In the genomic region with DNA sequence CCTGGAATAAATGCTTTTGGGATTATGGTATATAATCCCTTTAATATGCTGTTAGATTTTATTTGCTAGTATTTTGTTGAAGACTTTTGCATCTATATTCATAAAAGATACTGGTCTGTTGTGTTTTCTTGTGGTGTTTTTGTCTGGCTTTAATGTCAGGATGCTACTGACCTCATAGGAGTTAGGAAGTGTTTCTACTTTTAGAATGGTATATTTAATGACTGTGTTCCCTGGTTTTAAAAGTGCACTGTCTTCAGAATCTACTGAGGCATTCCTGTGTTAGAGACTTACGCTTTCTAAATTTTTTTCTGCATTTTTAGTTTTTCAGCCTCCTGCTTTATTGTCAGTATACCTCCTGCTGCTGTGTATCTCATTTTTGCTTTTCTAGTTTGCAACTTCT, we compare ENCODE assay signal across 25 cellular contexts. TPM values are rescaled to one million over a fixed set of nuclear protein-coding genes. Genes with fewer than 3 reads are reported as not detected.
A peak's percentile ranks its signal among the peaks of the same experiment; 100 is the strongest.
DNase-seq lines count a peak whose midpoint lies in the region; ATAC-seq and TF ChIP-seq lines count a peak whose summit lies in the region.
"Had no signal": no experiment of that assay in that cellular context is flagged by ENCODE, and none has a peak within 500 bp of the region (broad histone marks: within the 10 kb centered on the region; RNA-seq: fewer than 3 reads in every experiment).

No MANE protein-coding gene starts in this region.

- 44 to 69% (median 53%) methylated on average over 1 of the region's 1 CpG for WGBS in heart left ventricle, 4 donors
- WGBS in suprapubic skin = 79% methylated on average over 1 of the region's 1 CpG

- TF ChIP-seq CTCF in heart left ventricle (IDR thresholded peaks at IDR 0.05) (no peak), uterus (IDR thresholded peaks at IDR 0.05) (no peak), GM20000 (IDR thresholded peaks at IDR 0.05; ENCODE audit: extremely low read depth, missing control alignments) (no peak), suprapubic skin (IDR thresholded peaks at IDR 0.05) (no peak)

- ATAC-seq in heart left ventricle = peak in 2 of 4 donors; percentile 30 to 63
- ATAC-seq: activated CD8-positive, alpha-beta T cell treated with anti-CD3 and anti-CD28 coated beads for 36 hours; activated T-helper 17 cell treated with anti-CD3 and anti-CD28 coated beads, Interleukin-2, amount 50 U/mL, for 72 hours; stimulated activated naive CD8-positive, alpha-beta T cell treated with anti-CD3 and anti-CD28 coated beads, Interleukin-15, amount 100 ng/mL, for 72 hours had no signal

- H3K9me3 ChIP-seq in heart left ventricle = peaks cover 0 to 17% (median 0%) of the 10 kb centered on the region in 12 donors
- no peaks in the 10 kb centered on the region for H3K9me3 ChIP-seq in muscle layer of colon (ENCODE audit: low read length)
- H3K9me3 ChIP-seq in uterus = no peaks in the 10 kb centered on the region
- no peaks in the 10 kb centered on the region for H3K9me3 ChIP-seq in suprapubic skin
- H3K9me3 ChIP-seq: lower lobe of right lung had no signal

- peaks cover 0 to 34% (median 17%) of the 10 kb centered on the region in 12 donors for H3K4me1 ChIP-seq in heart left ventricle
- H3K4me1 ChIP-seq in muscle layer of colon (ENCODE audit: insufficient read depth, low read length) = peaks cover 19% of the 10 kb centered on the region
- no peaks in the 10 kb centered on the region for H3K4me1 ChIP-seq in uterus
- H3K4me1 ChIP-seq in suprapubic skin = peaks cover 19% of the 10 kb centered on the region
- H3K4me1 ChIP-seq: lower lobe of right lung had no signal

- H3K9ac ChIP-seq in muscle layer of colon (ENCODE audit: low read length) = no peak overlapping the region

- H3K27ac ChIP-seq in heart left ventricle = peak overlapping the region in 10 of 12 donors; percentile 28 to 61 (median 50)
- peak overlapping the region; percentile 57 for H3K27ac ChIP-seq in epithelial cell of prostate
- H3K27ac ChIP-seq in muscle layer of colon (ENCODE audit: low read depth, low read length) = peak overlapping the region; percentile 23
- H3K27ac ChIP-seq in uterus = peak overlapping the region; percentile 52 to 76
- H3K27ac ChIP-seq in suprapubic skin = no peak overlapping the region
- H3K27ac ChIP-seq: coronary artery, lower lobe of right lung had no signal

- DNase-seq in heart left ventricle (no peak), cardiac septum (ENCODE audit: low spot score) (no peak), epithelial cell of prostate (ENCODE audit: low read depth, low spot score) (no peak), uterus (no peak), GM20000 (ENCODE audit: low spot score) (no peak), suprapubic skin (ENCODE audit: low spot score in 2 of 2) (no peak)
- no peak for DNase-seq in NK-92 treated with Interleukin-12 subunit alpha and Interleukin-12 subunit beta, amount 100 ng/mL, for 24 hours (lab: John Stamatoyannopoulos, UW)
- DNase-seq: activated CD4-positive, CD25-positive, alpha-beta regulatory T cell treated with anti-CD3 and anti-CD28 coated beads, Interleukin-2, amount 50 U/mL, for 72 hours; activated CD8-positive, alpha-beta T cell treated with anti-CD3 and anti-CD28 coated beads for 36 hours; amygdala; CD4-positive, alpha-beta memory T cell; effector memory CD4-positive, alpha-beta T cell; islet precursor cell; lower lobe of right lung; NCI-H146; NCI-H2107; NCI-H446; NCI-H82; OCI-M1; SHP77; stimulated activated naive CD8-positive, alpha-beta T cell treated with anti-CD3 and anti-CD28 coated beads, Interleukin-15, amount 100 ng/mL, for 72 hours; T-helper 1 cell had no signal

- H3K36me3 ChIP-seq in heart left ventricle = peaks cover 0 to 32% (median 0%) of the 10 kb centered on the region in 9 donors
- no peaks in the 10 kb centered on the region for H3K36me3 ChIP-seq in muscle layer of colon (ENCODE audit: insufficient read depth, low read length)
- no peaks in the 10 kb centered on the region for H3K36me3 ChIP-seq in uterus
- H3K36me3 ChIP-seq in suprapubic skin = peaks cover 9% of the 10 kb centered on the region
- H3K36me3 ChIP-seq: lower lobe of right lung had no signal

- H3K4me3 ChIP-seq in heart left ventricle (no peak overlapping the region), muscle layer of colon (ENCODE audit: low read depth in 1 of 2, low read length in 2 of 2) (no peak overlapping the region), uterus (no peak overlapping the region), suprapubic skin (no peak overlapping the region)
- H3K4me3 ChIP-seq: coronary artery, lower lobe of right lung had no signal

- intact Hi-C loops in heart left ventricle (cut with DNase I) = no loop called here
- intact Hi-C loops in cardiac septum (cut with DNase I) = no loop called here
- intact Hi-C loops in uterus (cut with DNase I; ENCODE audit: low total_unique reads) = no loop called here

- H3K27me3 ChIP-seq in heart left ventricle = no peaks in the 10 kb centered on the region
- H3K27me3 ChIP-seq in muscle layer of colon (ENCODE audit: control insufficient read depth in 1 of 2, insufficient read depth in 2 of 2, low read length in 2 of 2) = no peaks in the 10 kb centered on the region
- H3K27me3 ChIP-seq in uterus = no peaks in the 10 kb centered on the region
- no peaks in the 10 kb centered on the region for H3K27me3 ChIP-seq in suprapubic skin

- no peak for TF ChIP-seq EP300 in suprapubic skin (IDR thresholded peaks at IDR 0.05)

- TF ChIP-seq POLR2A in heart left ventricle (IDR thresholded peaks at IDR 0.05) = no peak
- no peak for TF ChIP-seq POLR2A in uterus (IDR thresholded peaks at IDR 0.05)
- TF ChIP-seq POLR2A in suprapubic skin (IDR thresholded peaks at IDR 0.05) = no peak

RNA-seq across cellular contexts. Expression of gene ARHGAP5, which starts 51.6 kb away (rescaled TPM):
- total RNA-seq in heart left ventricle (100 to 1,000 TPM; 141 to 277 (median 254) TPM), cardiac septum (253 TPM), uterus (100 to 1,000 TPM in 3 of 4 donors, 10 to 100 TPM in 1; 83.8 to 298 (median 159) TPM), suprapubic skin (100 to 1,000 TPM in 3 of 4 donors, 10 to 100 TPM in 1; 92.5 to 125 (median 109) TPM)
- polyA plus RNA-seq in heart left ventricle = 10 to 100 TPM; 21.0 to 55.2 TPM
